ENCODE assay signal across 8 cellular contexts in the genomic region with DNA sequence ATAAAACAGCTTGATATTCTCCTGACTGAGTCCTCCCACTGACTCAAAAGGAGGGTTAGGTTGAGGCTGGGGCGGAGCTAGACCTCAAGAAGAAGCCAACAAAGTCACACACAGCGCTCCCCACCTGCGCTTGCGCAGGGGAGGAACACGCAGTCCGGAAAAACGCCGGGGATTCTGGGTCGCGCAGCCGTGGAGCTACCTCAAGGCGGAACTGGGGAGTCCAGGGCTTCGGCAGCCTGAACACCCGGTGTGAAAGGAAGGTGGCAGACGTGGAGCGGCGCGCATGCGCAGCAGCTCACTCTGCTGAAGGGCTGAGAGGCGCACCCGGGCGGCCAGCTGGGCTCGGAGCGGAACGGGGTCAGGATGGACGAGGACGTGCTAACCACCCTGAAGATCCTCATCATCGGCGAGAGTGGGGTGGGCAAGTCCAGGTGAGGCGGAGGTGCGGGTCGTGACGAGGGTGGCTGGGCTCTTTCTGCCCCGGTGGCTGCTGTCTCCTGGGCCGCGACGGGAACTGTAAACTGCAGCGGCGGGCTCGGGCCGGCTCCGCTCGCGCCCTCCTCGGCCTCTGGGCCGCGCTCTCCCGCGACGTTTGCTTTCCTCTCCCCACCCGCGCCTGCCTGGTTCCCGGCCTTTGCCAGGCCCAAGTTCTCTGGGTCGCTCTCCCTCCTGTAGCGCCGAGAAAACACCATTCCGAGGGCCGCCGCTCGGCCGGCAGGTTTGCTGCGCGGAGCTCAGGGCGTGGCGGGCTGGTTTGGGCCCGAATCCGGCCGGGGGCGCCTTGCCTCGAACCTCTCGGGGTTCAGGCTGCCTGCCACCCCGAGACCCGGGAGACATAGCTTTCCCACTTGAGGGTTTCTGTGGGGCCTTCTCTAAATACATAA. TPM values are rescaled to one million over a fixed set of nuclear protein-coding genes. Genes with fewer than 3 reads are reported as not detected.
A peak's percentile ranks its signal among the peaks of the same experiment; 100 is the strongest.
DNase-seq lines count a peak whose midpoint lies in the region; FAIRE-seq and TF ChIP-seq lines count a peak whose summit lies in the region.

A gene (plus strand): TSS at position 298 of the 884 bp plus-strand sequence. CDS start 66 bp downstream, at position 364.

- peak within 1 kb of the TSS; percentile 98 for H3K27ac Mint-ChIP-seq in HFFc6
- peak within 1 kb of the TSS; percentile 92 for H3K27ac Mint-ChIP-seq in activated naive CD4-positive, alpha-beta T cell treated with anti-CD3 and anti-CD28 coated beads for 36 hours

- H3K4me3 ChIP-seq in neuronal stem cell (ENCODE audit: low read length in 2 of 2) = peak within 1 kb of the TSS; percentile 97 to 100

- H2BK5ac ChIP-seq in neuronal stem cell (ENCODE audit: low read length) = no peak within 1 kb of the TSS

- no peaks in the 10 kb centered on the region for H3K9me3 Mint-ChIP-seq in HFFc6
- H3K9me3 Mint-ChIP-seq in activated naive CD4-positive, alpha-beta T cell treated with anti-CD3 and anti-CD28 coated beads for 36 hours = no peaks in the 10 kb centered on the region

- intact Hi-C loops in activated naive CD4-positive, alpha-beta T cell treated with anti-CD3 and anti-CD28 coated beads for 36 hours (cut with micrococcal nuclease) = loop anchor here (1.0 to 10.0 kb wide), 12 partner anchors 39 to 1069 kb away; a partner anchor contains a TSS

- H2BK120ac ChIP-seq in neuronal stem cell (ENCODE audit: low read depth, low read length) = no peak within 1 kb of the TSS

- H2AFZ ChIP-seq in neuronal stem cell (ENCODE audit: low read length) = peak within 1 kb of the TSS; percentile 89

- H3K23ac ChIP-seq in neuronal stem cell (ENCODE audit: low read depth, low read length, poor library complexity) = peak within 1 kb of the TSS; percentile 99

- peak within 1 kb of the TSS; percentile 92 for H3K18ac ChIP-seq in neuronal stem cell (ENCODE audit: low read length)

- peaks cover 0 to 14% of the 10 kb centered on the region in 2 donors for H3K36me3 ChIP-seq in neuronal stem cell (replicated peaks in 1 of 2; ENCODE audit: control insufficient read depth in 2 of 2, insufficient read depth in 2 of 2, low read length in 2 of 2)

- no peak within 1 kb of the TSS for H4K91ac ChIP-seq in neuronal stem cell (ENCODE audit: low read depth, low read length, poor library complexity)

- H3K14ac ChIP-seq in neuronal stem cell (ENCODE audit: low read length) = no peak within 1 kb of the TSS

- peaks cover 0 to 11% (median 0%) of the 10 kb centered on the region in 3 experiments for H3K27me3 ChIP-seq in neuronal stem cell (ENCODE audit: control insufficient read depth in 3 of 3, insufficient read depth in 3 of 3, low read depth in 1 of 3, low read length in 3 of 3)

- DNase-seq in GM04503 (ENCODE audit: low read depth) (peak; percentile 88), HFFc6 (peak; percentile 98), NAMALWA (ENCODE audit: low spot score) (peak; percentile 100), SK-N-DZ (ENCODE audit: low spot score) (peak; percentile 96), frontal cortex (ENCODE audit: low spot score in 2 of 2) (peak; percentile 80 to 84), neuronal stem cell (ENCODE audit: low spot score) (peak; percentile 93)
- peak; percentile 99 for DNase-seq in activated naive CD4-positive, alpha-beta T cell treated with anti-CD3 and anti-CD28 coated beads for 36 hours

- peak within 1 kb of the TSS; percentile 99 for H3K4me3 Mint-ChIP-seq in HFFc6
- H3K4me3 Mint-ChIP-seq in activated naive CD4-positive, alpha-beta T cell treated with anti-CD3 and anti-CD28 coated beads for 36 hours = peak within 1 kb of the TSS; percentile 99

- H2BK15ac ChIP-seq in neuronal stem cell (ENCODE audit: low read length) = no peak within 1 kb of the TSS

- H2BK12ac ChIP-seq in neuronal stem cell (ENCODE audit: low read length) = no peak within 1 kb of the TSS

- H3K9ac ChIP-seq in neuronal stem cell (ENCODE audit: low read depth, low read length, poor library complexity) = peak within 1 kb of the TSS; percentile 96

- no peak within 1 kb of the TSS for H3K4ac ChIP-seq in neuronal stem cell (ENCODE audit: low read length)

- H3K79me1 ChIP-seq in neuronal stem cell (ENCODE audit: low read depth, low read length) = no peaks in the 10 kb centered on the region

- no CpG with 5 or more reads among the region's 73 CpGs for WGBS in neuronal stem cell (ENCODE audit: extremely low coverage in 2 of 2, insufficient read length in 2 of 2, insufficient replicate concordance in 1 of 2), 2 donors

- peaks cover 40% of the 10 kb centered on the region for H3K4me1 Mint-ChIP-seq in HFFc6 (ENCODE audit: low read depth)
- peaks cover 41% of the 10 kb centered on the region for H3K4me1 Mint-ChIP-seq in activated naive CD4-positive, alpha-beta T cell treated with anti-CD3 and anti-CD28 coated beads for 36 hours (ENCODE audit: low read depth)

- CTCF ChIA-PET in activated naive CD4-positive, alpha-beta T cell treated with anti-CD3 and anti-CD28 coated beads for 36 hours (lab: Charles Lee) = interaction anchor here (0.8 to 1.1 kb wide), 2 partner anchors 30 to 41 kb away, joined by 3 to 4 read pairs; no protein-coding TSS in a partner anchor

- H3K36me3 Mint-ChIP-seq in HFFc6 (ENCODE audit: low read depth) = peaks cover 25% of the 10 kb centered on the region
- peaks cover 4% of the 10 kb centered on the region for H3K36me3 Mint-ChIP-seq in activated naive CD4-positive, alpha-beta T cell treated with anti-CD3 and anti-CD28 coated beads for 36 hours (ENCODE audit: low read depth)

- peak within 1 kb of the TSS; percentile 57 for H3K4me2 ChIP-seq in neuronal stem cell (ENCODE audit: insufficient read depth, low read length, poor library complexity, severe bottlenecking)

- H3K27me3 Mint-ChIP-seq in HFFc6 (ENCODE audit: insufficient read depth) = peaks cover 16% of the 10 kb centered on the region
- no peaks in the 10 kb centered on the region for H3K27me3 Mint-ChIP-seq in activated naive CD4-positive, alpha-beta T cell treated with anti-CD3 and anti-CD28 coated beads for 36 hours (ENCODE audit: low read depth)

- H2AK5ac ChIP-seq in neuronal stem cell (ENCODE audit: low read depth, low read length) = no peak within 1 kb of the TSS

- peak within 1 kb of the TSS; percentile 58 for H3K27ac ChIP-seq in neuronal stem cell (replicated peaks; ENCODE audit: low read length)

- no peak for FAIRE-seq in frontal cortex (lab: Jason Lieb, UNC)

- TF ChIP-seq CTCF in HFFc6 (IDR thresholded peaks at IDR 0.05) = peak; percentile 18; the same call in 1 of the 2 replicates
- no peak for TF ChIP-seq CTCF in subcutaneous adipose tissue (IDR thresholded peaks at IDR 0.05; ENCODE audit: low read depth)

- no peak within 1 kb of the TSS for H4K8ac ChIP-seq in neuronal stem cell (ENCODE audit: low read depth, low read length)

- no peaks in the 10 kb centered on the region for H3K4me1 ChIP-seq in neuronal stem cell (ENCODE audit: control insufficient read depth in 2 of 2, insufficient read depth in 1 of 2, low read depth in 1 of 2, low read length in 2 of 2)

- no peaks in the 10 kb centered on the region for H3K9me3 ChIP-seq in neuronal stem cell (replicated peaks in 1 of 2; ENCODE audit: control insufficient read depth in 2 of 2, insufficient read depth in 1 of 2, low read depth in 1 of 2, low read length in 2 of 2)

RNA-seq across cellular contexts. Expression of the gene that starts here (rescaled TPM):
- 100 to 1,000 TPM; 122 to 164 (median 144) TPM for total RNA-seq in HFFc6 (2021; fragmentation: NEBNext Ultra II Directional; extraction: Animal tissue kit (Norgen Biotek cat#: 25700))
- polyA plus RNA-seq in SK-N-DZ (2014; cell fraction: cytosol; rRNA removed) = 15.9 and 16.8 TPM in 2 replicates
- polyA plus RNA-seq in SK-N-DZ (2014; cell fraction: nucleus; rRNA removed) = 15.5 and 16.4 TPM in 2 replicates
- total RNA-seq in activated naive CD4-positive, alpha-beta T cell treated with anti-CD3 and anti-CD28 coated beads for 36 hours = 10 to 100 TPM; 35.4 to 41.3 TPM
- total RNA-seq in frontal cortex = 112 TPM
- 35.5 TPM for polyA plus RNA-seq in neuronal stem cell (2013, experiment 1 of 2)
- 33.3 TPM for polyA plus RNA-seq in neuronal stem cell (2013, experiment 2 of 2)
- total RNA-seq in subcutaneous adipose tissue = 10 to 100 TPM; 43.0 to 69.0 (median 51.5) TPM

Comparison
In these comparisons a context has a peak if more than half of its experiments do, and no peak if none do; other contexts are left out.
1. Peak in every context shown above with its lines: DNase-seq, H3K4me3 ChIP-seq and H3K27ac ChIP-seq.